In genomic region chr10:93299606-93300353, GRCh38 we compare ENCODE assay signal across 25 cellular contexts.
DNase-seq lines count a peak whose midpoint lies in the region; ATAC-seq lines count a peak whose summit lies in the region.
"Had no signal": no experiment of that assay in that cellular context is flagged by ENCODE, and none has a peak within 500 bp of the region (broad histone marks: within the 10 kb centered on the region; RNA-seq: fewer than 3 reads in every experiment).

No MANE protein-coding gene starts in this region.

- H3K27me3 ChIP-seq in skeletal muscle satellite cell (ENCODE audit: control insufficient read depth, insufficient read depth, low read length): no peaks in the 10 kb centered on the region
- H3K27me3 ChIP-seq: adrenal gland, vagina had no signal

- H3K36me3 ChIP-seq in skeletal muscle satellite cell (ENCODE audit: insufficient read depth, low read length): peaks cover 24% of the 10 kb centered on the region
- H3K36me3 ChIP-seq: adrenal gland, vagina, WERI-Rb-1 had no signal

- no peak overlapping the region for H3K9ac ChIP-seq in skeletal muscle satellite cell (ENCODE audit: low read depth, low read length)
- H3K9ac ChIP-seq: GM23248 had no signal

- DNase-seq in EL: peak; percentile 43
- DNase-seq in amniotic epithelial cell (ENCODE audit: low read depth): peak; percentile 48
- peak; percentile 24 for DNase-seq in fibroblast of the conjunctiva (ENCODE audit: low read depth)
- no peak for DNase-seq in NCI-H187 (lab: John Stamatoyannopoulos, UW)
- no peak for DNase-seq in GM19240 (ENCODE audit: insufficient read length, low spot score)
- DNase-seq in NCI-H1105 (lab: John Stamatoyannopoulos, UW): no peak
- DNase-seq: ACHN; activated CD4-positive, alpha-beta T cell treated with anti-CD3 and anti-CD28 coated beads, Interleukin-2, amount 50 U/mL, for 48 hours; activated gamma-delta T cell treated with Interleukin-2 at 50 U/mL for 16 hours; adrenal gland; CD4-positive, alpha-beta T cell; central memory CD4-positive, alpha-beta T cell; effector CD4-positive, alpha-beta T cell; GM23248; Karpas-422; NCI-H446 treated with DMSO at 0.1 percent for 48 hours; NK-92 treated with Interleukin-12 subunit alpha and Interleukin-12 subunit beta, amount 100 ng/mL, for 24 hours; right cardiac atrium; WERI-Rb-1 had no signal

- H3K4me1 ChIP-seq in skeletal muscle satellite cell (ENCODE audit: control insufficient read depth, insufficient read depth, low read length): no peaks in the 10 kb centered on the region
- H3K4me1 ChIP-seq: adrenal gland, vagina had no signal

- peak overlapping the region; percentile 25 for H3K4me2 ChIP-seq in skeletal muscle satellite cell (ENCODE audit: low read length)

- no peak overlapping the region for H3K4me3 ChIP-seq in skeletal muscle satellite cell (ENCODE audit: low read length)
- H3K4me3 ChIP-seq: adrenal gland, GM23248, SK-N-MC, vagina had no signal

- H3K9me3 ChIP-seq in skeletal muscle satellite cell (replicated peaks; ENCODE audit: low read length): no peaks in the 10 kb centered on the region
- H3K9me3 ChIP-seq: adrenal gland, vagina had no signal

- ATAC-seq in GM21529 (IDR thresholded peaks at IDR 0.05; ENCODE audit: unreplicated experiment): no peak
- ATAC-seq: esophagus mucosa, Panc1, right cardiac atrium had no signal

Comparison
In these comparisons a context has a peak if more than half of its experiments do, and no peak if none do; other contexts are left out.
1. DNase-seq: peak in EL (single experiment), amniotic epithelial cell (single experiment) and fibroblast of the conjunctiva (single experiment); none in NCI-H187 (0 of 2), GM19240 (single experiment) and NCI-H1105 (single experiment).